8 cellular contexts compared by ENCODE assay signal in genomic region chr9:126862461-126862830, GRCh38. TPM values are rescaled to one million over a fixed set of nuclear protein-coding genes. Genes with fewer than 3 reads are reported as not detected.
A peak's percentile ranks its signal among the peaks of the same experiment; 100 is the strongest.
DNase-seq lines count a peak whose midpoint lies in the region; ATAC-seq and TF ChIP-seq lines count a peak whose summit lies in the region.

No MANE protein-coding gene starts in this region.

- no peak for ATAC-seq in activated CD8-positive, alpha-beta memory T cell treated with anti-CD3 and anti-CD28 coated beads, Interleukin-2, amount 10 ng/mL, durations not matched to agents 7 days and 5 days

- H3K27ac ChIP-seq in thymus (ENCODE audit: low read depth): no peak overlapping the region

- H3K4me3 ChIP-seq in kidney epithelial cell (ENCODE audit: low read depth, low read length) (peak overlapping the region; percentile 80), thymus (ENCODE audit: low read length) (peak overlapping the region; percentile 98)

- H3K9me3 ChIP-seq in thymus (ENCODE audit: control insufficient read depth): peaks cover 1% of the 10 kb centered on the region

- TF ChIP-seq CTCF in kidney epithelial cell (IDR thresholded peaks at IDR 0.05; ENCODE audit: insufficient read depth, low read length, poor library complexity, severe bottlenecking): no peak

- no peak for DNase-seq in activated CD8-positive, alpha-beta memory T cell treated with anti-CD3 and anti-CD28 coated beads, Interleukin-2, amount 10 ng/mL, durations not matched to agents 7 days and 5 days
- no peak for DNase-seq in activated CD8-positive, alpha-beta memory T cell treated with anti-CD3 and anti-CD28 coated beads, Interleukin-2, amount 50 U/mL, for 48 hours
- DNase-seq in activated T-helper 1 cell treated with anti-CD3 and anti-CD28 coated beads, Interleukin-12 subunit alpha, Interleukin-12 subunit beta, Interleukin-2, Interleukin-4 antibody, amounts not matched to agents 30 ng/mL and 10 ng/mL and 1 ng/mL, durations not matched to agents 14 hours and 24 hours and 36 hours (ENCODE audit: low spot score): no peak
- DNase-seq in kidney epithelial cell (ENCODE audit: low read depth) (no peak), GM03348 (ENCODE audit: low spot score) (no peak), globus pallidus (ENCODE audit: low spot score) (no peak), islet precursor cell (no peak)

- peak overlapping the region; percentile 15 for H3K4me3 Mint-ChIP-seq in activated CD8-positive, alpha-beta memory T cell treated with anti-CD3 and anti-CD28 coated beads, Interleukin-2, amount 10 ng/mL, durations not matched to agents 7 days and 5 days
- H3K4me3 Mint-ChIP-seq in activated T-helper 1 cell treated with anti-CD3 and anti-CD28 coated beads, Interleukin-12 subunit alpha, Interleukin-12 subunit beta, Interleukin-2, Interleukin-4 antibody, amounts not matched to agents 30 ng/mL and 10 ng/mL and 1 ng/mL, durations not matched to agents 14 hours and 24 hours and 36 hours: peak overlapping the region; percentile 89

- CTCF ChIA-PET in activated CD8-positive, alpha-beta memory T cell treated with anti-CD3 and anti-CD28 coated beads, Interleukin-2, amount 10 ng/mL, durations not matched to agents 7 days and 5 days (lab: Charles Lee): interaction anchor here (1.2 kb wide), 1 partner anchor 55 kb away, joined by 3 read pairs; no protein-coding TSS in a partner anchor

- peaks cover 12% of the 10 kb centered on the region for H3K27me3 Mint-ChIP-seq in activated CD8-positive, alpha-beta memory T cell treated with anti-CD3 and anti-CD28 coated beads, Interleukin-2, amount 10 ng/mL, durations not matched to agents 7 days and 5 days
- peaks cover 5% of the 10 kb centered on the region for H3K27me3 Mint-ChIP-seq in activated T-helper 1 cell treated with anti-CD3 and anti-CD28 coated beads, Interleukin-12 subunit alpha, Interleukin-12 subunit beta, Interleukin-2, Interleukin-4 antibody, amounts not matched to agents 30 ng/mL and 10 ng/mL and 1 ng/mL, durations not matched to agents 14 hours and 24 hours and 36 hours (ENCODE audit: insufficient read depth)

- H3K4me1 ChIP-seq in thymus (ENCODE audit: control insufficient read depth, insufficient read depth, low read length): peaks cover 22% of the 10 kb centered on the region

- H3K27me3 ChIP-seq in kidney epithelial cell (ENCODE audit: control insufficient read depth, insufficient read depth, low read length) (peaks cover 2% of the 10 kb centered on the region), thymus (ENCODE audit: control insufficient read depth, insufficient read depth) (no peaks in the 10 kb centered on the region)

- 27% methylated on average over 4 of the region's 4 CpGs for WGBS in thymus

- H3K36me3 Mint-ChIP-seq in activated CD8-positive, alpha-beta memory T cell treated with anti-CD3 and anti-CD28 coated beads, Interleukin-2, amount 10 ng/mL, durations not matched to agents 7 days and 5 days: peaks cover 14% of the 10 kb centered on the region
- H3K36me3 Mint-ChIP-seq in activated T-helper 1 cell treated with anti-CD3 and anti-CD28 coated beads, Interleukin-12 subunit alpha, Interleukin-12 subunit beta, Interleukin-2, Interleukin-4 antibody, amounts not matched to agents 30 ng/mL and 10 ng/mL and 1 ng/mL, durations not matched to agents 14 hours and 24 hours and 36 hours (ENCODE audit: low read depth): peaks cover 15% of the 10 kb centered on the region

- peaks cover 24% of the 10 kb centered on the region for H3K4me1 Mint-ChIP-seq in activated CD8-positive, alpha-beta memory T cell treated with anti-CD3 and anti-CD28 coated beads, Interleukin-2, amount 10 ng/mL, durations not matched to agents 7 days and 5 days
- H3K4me1 Mint-ChIP-seq in activated T-helper 1 cell treated with anti-CD3 and anti-CD28 coated beads, Interleukin-12 subunit alpha, Interleukin-12 subunit beta, Interleukin-2, Interleukin-4 antibody, amounts not matched to agents 30 ng/mL and 10 ng/mL and 1 ng/mL, durations not matched to agents 14 hours and 24 hours and 36 hours (ENCODE audit: low read depth): peaks cover 24% of the 10 kb centered on the region

- H3K27ac Mint-ChIP-seq in activated CD8-positive, alpha-beta memory T cell treated with anti-CD3 and anti-CD28 coated beads, Interleukin-2, amount 10 ng/mL, durations not matched to agents 7 days and 5 days: peak overlapping the region; percentile 11
- no peak overlapping the region for H3K27ac Mint-ChIP-seq in activated T-helper 1 cell treated with anti-CD3 and anti-CD28 coated beads, Interleukin-12 subunit alpha, Interleukin-12 subunit beta, Interleukin-2, Interleukin-4 antibody, amounts not matched to agents 30 ng/mL and 10 ng/mL and 1 ng/mL, durations not matched to agents 14 hours and 24 hours and 36 hours

- peaks cover 1% of the 10 kb centered on the region for H3K36me3 ChIP-seq in kidney epithelial cell (ENCODE audit: control insufficient read depth, insufficient read depth, low read length)
- peaks cover 3% of the 10 kb centered on the region for H3K36me3 ChIP-seq in thymus (ENCODE audit: control insufficient read depth, insufficient read depth)

- intact Hi-C loops in activated T-helper 1 cell treated with anti-CD3 and anti-CD28 coated beads, Interleukin-12 subunit alpha, Interleukin-12 subunit beta, Interleukin-2, Interleukin-4 antibody, amounts not matched to agents 30 ng/mL and 10 ng/mL and 1 ng/mL, durations not matched to agents 14 hours and 24 hours and 36 hours (cut with micrococcal nuclease): no loop called here

- H3K9me3 Mint-ChIP-seq in activated CD8-positive, alpha-beta memory T cell treated with anti-CD3 and anti-CD28 coated beads, Interleukin-2, amount 10 ng/mL, durations not matched to agents 7 days and 5 days (ENCODE audit: low read depth): no peaks in the 10 kb centered on the region
- no peaks in the 10 kb centered on the region for H3K9me3 Mint-ChIP-seq in activated T-helper 1 cell treated with anti-CD3 and anti-CD28 coated beads, Interleukin-12 subunit alpha, Interleukin-12 subunit beta, Interleukin-2, Interleukin-4 antibody, amounts not matched to agents 30 ng/mL and 10 ng/mL and 1 ng/mL, durations not matched to agents 14 hours and 24 hours and 36 hours

RNA-seq across cellular contexts. Expression of gene ZBTB34, which starts 2.0 kb away (rescaled TPM):
- total RNA-seq in activated CD8-positive, alpha-beta memory T cell treated with anti-CD3 and anti-CD28 coated beads, Interleukin-2, amount 10 ng/mL, durations not matched to agents 7 days and 5 days: 1 to 10 TPM; 7.4 to 7.5 TPM
- 7.5 and 8.5 TPM in 2 replicates for total RNA-seq in activated T-helper 1 cell treated with anti-CD3 and anti-CD28 coated beads, Interleukin-12 subunit alpha, Interleukin-12 subunit beta, Interleukin-2, Interleukin-4 antibody, amounts not matched to agents 30 ng/mL and 10 ng/mL and 1 ng/mL, durations not matched to agents 14 hours and 24 hours and 36 hours
- total RNA-seq in kidney epithelial cell: 10.4 and 11.2 TPM in 2 replicates
- polyA plus RNA-seq in thymus: 4.0 TPM

RNA-seq across cellular contexts. Expression of gene RALGPS1, which starts 52.1 kb away (rescaled TPM):
- total RNA-seq in activated CD8-positive, alpha-beta memory T cell treated with anti-CD3 and anti-CD28 coated beads, Interleukin-2, amount 10 ng/mL, durations not matched to agents 7 days and 5 days: 1 to 10 TPM; 1.9 to 4.4 TPM
- 1.4 and 1.8 TPM in 2 replicates for total RNA-seq in activated T-helper 1 cell treated with anti-CD3 and anti-CD28 coated beads, Interleukin-12 subunit alpha, Interleukin-12 subunit beta, Interleukin-2, Interleukin-4 antibody, amounts not matched to agents 30 ng/mL and 10 ng/mL and 1 ng/mL, durations not matched to agents 14 hours and 24 hours and 36 hours
- 5.6 and 8.8 TPM in 2 replicates for total RNA-seq in kidney epithelial cell
- polyA plus RNA-seq in thymus: 3.6 TPM

RNA-seq across cellular contexts. Expression of gene ZBTB43, which starts 57.6 kb away (rescaled TPM):
- total RNA-seq in activated CD8-positive, alpha-beta memory T cell treated with anti-CD3 and anti-CD28 coated beads, Interleukin-2, amount 10 ng/mL, durations not matched to agents 7 days and 5 days: 10 to 100 TPM; 25.2 to 28.9 TPM
- total RNA-seq in activated T-helper 1 cell treated with anti-CD3 and anti-CD28 coated beads, Interleukin-12 subunit alpha, Interleukin-12 subunit beta, Interleukin-2, Interleukin-4 antibody, amounts not matched to agents 30 ng/mL and 10 ng/mL and 1 ng/mL, durations not matched to agents 14 hours and 24 hours and 36 hours: 11.6 and 21.2 TPM in 2 replicates
- 11.8 and 12.7 TPM in 2 replicates for total RNA-seq in kidney epithelial cell
- 4.5 TPM for polyA plus RNA-seq in thymus
